In the genomic region with DNA sequence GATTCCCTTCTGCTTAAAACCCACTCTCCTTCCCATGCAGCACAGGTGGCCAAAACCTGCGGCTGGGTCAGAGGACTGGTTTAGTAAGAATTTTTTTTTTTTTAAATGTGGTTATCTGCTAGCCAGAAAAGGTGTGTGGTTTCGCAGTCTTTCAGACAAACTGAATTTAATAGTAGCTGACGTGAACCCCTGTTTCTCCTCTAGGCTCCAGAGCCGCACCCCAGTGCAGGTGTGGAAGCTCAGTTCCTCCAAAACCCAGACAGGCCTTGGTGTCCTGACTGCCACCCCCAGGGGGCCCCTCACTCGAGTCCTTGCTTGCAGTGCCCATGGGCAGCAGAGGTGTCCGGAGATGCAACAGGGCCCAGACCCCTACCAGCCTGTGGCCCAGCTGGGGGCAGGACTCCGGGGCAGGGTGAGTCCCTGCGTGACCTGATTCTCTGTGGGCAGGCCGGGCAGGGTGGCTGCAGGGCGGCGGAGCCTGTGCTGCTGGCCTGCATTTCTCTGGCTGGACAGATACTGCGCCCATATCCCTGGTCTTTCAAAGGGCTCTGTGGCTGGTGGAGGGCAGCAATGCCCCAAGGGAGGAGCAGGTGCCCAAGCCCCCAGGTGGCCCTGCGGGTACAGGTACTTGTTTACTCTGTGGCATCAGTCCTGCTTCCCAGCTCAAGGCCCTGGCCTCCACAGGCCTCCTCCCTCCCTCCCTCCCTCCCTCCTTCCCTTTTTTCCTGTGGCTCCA, we compare ENCODE assay signal across 1 cellular context.
TF ChIP-seq lines count a peak whose summit lies in the region.

No MANE protein-coding gene starts in this region.

TF ChIP-seq in GM23338, 12 proteins besides CTCF, POLR2A, EP300 and RAD21 (continued from another document):
- TF ChIP-seq, protein P1, sequence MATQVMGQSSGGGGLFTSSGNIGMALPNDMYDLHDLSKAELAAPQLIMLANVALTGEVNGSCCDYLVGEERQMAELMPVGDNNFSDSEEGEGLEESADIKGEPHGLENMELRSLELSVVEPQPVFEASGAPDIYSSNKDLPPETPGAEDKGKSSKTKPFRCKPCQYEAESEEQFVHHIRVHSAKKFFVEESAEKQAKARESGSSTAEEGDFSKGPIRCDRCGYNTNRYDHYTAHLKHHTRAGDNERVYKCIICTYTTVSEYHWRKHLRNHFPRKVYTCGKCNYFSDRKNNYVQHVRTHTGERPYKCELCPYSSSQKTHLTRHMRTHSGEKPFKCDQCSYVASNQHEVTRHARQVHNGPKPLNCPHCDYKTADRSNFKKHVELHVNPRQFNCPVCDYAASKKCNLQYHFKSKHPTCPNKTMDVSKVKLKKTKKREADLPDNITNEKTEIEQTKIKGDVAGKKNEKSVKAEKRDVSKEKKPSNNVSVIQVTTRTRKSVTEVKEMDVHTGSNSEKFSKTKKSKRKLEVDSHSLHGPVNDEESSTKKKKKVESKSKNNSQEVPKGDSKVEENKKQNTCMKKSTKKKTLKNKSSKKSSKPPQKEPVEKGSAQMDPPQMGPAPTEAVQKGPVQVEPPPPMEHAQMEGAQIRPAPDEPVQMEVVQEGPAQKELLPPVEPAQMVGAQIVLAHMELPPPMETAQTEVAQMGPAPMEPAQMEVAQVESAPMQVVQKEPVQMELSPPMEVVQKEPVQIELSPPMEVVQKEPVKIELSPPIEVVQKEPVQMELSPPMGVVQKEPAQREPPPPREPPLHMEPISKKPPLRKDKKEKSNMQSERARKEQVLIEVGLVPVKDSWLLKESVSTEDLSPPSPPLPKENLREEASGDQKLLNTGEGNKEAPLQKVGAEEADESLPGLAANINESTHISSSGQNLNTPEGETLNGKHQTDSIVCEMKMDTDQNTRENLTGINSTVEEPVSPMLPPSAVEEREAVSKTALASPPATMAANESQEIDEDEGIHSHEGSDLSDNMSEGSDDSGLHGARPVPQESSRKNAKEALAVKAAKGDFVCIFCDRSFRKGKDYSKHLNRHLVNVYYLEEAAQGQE (IDR thresholded peaks at IDR 0.05; ENCODE audit: unreplicated experiment), result no peak
- no peak for TF ChIP-seq JUNB (IDR thresholded peaks at IDR 0.05; ENCODE audit: unreplicated experiment)
- no peak for TF ChIP-seq ZNF331 (CRISPR knock-in tag; IDR thresholded peaks at IDR 0.05; ENCODE audit: low read depth)
- TF ChIP-seq, protein P2, sequence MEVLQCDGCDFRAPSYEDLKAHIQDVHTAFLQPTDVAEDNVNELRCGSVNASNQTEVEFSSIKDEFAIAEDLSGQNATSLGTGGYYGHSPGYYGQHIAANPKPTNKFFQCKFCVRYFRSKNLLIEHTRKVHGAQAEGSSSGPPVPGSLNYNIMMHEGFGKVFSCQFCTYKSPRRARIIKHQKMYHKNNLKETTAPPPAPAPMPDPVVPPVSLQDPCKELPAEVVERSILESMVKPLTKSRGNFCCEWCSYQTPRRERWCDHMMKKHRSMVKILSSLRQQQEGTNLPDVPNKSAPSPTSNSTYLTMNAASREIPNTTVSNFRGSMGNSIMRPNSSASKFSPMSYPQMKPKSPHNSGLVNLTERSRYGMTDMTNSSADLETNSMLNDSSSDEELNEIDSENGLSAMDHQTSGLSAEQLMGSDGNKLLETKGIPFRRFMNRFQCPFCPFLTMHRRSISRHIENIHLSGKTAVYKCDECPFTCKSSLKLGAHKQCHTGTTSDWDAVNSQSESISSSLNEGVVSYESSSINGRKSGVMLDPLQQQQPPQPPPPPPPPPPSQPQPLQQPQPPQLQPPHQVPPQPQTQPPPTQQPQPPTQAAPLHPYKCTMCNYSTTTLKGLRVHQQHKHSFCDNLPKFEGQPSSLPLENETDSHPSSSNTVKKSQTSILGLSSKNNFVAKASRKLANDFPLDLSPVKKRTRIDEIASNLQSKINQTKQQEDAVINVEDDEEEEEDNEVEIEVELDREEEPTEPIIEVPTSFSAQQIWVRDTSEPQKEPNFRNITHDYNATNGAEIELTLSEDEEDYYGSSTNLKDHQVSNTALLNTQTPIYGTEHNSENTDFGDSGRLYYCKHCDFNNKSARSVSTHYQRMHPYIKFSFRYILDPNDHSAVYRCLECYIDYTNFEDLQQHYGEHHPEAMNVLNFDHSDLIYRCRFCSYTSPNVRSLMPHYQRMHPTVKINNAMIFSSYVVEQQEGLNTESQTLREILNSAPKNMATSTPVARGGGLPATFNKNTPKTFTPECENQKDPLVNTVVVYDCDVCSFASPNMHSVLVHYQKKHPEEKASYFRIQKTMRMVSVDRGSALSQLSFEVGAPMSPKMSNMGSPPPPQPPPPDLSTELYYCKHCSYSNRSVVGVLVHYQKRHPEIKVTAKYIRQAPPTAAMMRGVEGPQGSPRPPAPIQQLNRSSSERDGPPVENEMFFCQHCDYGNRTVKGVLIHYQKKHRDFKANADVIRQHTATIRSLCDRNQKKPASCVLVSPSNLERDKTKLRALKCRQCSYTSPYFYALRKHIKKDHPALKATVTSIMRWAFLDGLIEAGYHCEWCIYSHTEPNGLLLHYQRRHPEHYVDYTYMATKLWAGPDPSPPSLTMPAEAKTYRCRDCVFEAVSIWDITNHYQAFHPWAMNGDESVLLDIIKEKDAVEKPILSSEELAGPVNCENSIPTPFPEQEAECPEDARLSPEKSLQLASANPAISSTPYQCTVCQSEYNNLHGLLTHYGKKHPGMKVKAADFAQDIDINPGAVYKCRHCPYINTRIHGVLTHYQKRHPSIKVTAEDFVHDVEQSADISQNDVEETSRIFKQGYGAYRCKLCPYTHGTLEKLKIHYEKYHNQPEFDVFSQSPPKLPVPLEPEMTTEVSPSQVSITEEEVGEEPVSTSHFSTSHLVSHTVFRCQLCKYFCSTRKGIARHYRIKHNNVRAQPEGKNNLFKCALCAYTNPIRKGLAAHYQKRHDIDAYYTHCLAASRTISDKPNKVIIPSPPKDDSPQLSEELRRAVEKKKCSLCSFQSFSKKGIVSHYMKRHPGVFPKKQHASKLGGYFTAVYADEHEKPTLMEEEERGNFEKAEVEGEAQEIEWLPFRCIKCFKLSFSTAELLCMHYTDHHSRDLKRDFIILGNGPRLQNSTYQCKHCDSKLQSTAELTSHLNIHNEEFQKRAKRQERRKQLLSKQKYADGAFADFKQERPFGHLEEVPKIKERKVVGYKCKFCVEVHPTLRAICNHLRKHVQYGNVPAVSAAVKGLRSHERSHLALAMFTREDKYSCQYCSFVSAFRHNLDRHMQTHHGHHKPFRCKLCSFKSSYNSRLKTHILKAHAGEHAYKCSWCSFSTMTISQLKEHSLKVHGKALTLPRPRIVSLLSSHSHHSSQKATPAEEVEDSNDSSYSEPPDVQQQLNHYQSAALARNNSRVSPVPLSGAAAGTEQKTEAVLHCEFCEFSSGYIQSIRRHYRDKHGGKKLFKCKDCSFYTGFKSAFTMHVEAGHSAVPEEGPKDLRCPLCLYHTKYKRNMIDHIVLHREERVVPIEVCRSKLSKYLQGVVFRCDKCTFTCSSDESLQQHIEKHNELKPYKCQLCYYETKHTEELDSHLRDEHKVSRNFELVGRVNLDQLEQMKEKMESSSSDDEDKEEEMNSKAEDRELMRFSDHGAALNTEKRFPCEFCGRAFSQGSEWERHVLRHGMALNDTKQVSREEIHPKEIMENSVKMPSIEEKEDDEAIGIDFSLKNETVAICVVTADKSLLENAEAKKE (CRISPR knock-in tag; IDR thresholded peaks at IDR 0.05), result no peak
